Comparison of ENCODE assay signal across 8 cellular contexts in the genomic region with DNA sequence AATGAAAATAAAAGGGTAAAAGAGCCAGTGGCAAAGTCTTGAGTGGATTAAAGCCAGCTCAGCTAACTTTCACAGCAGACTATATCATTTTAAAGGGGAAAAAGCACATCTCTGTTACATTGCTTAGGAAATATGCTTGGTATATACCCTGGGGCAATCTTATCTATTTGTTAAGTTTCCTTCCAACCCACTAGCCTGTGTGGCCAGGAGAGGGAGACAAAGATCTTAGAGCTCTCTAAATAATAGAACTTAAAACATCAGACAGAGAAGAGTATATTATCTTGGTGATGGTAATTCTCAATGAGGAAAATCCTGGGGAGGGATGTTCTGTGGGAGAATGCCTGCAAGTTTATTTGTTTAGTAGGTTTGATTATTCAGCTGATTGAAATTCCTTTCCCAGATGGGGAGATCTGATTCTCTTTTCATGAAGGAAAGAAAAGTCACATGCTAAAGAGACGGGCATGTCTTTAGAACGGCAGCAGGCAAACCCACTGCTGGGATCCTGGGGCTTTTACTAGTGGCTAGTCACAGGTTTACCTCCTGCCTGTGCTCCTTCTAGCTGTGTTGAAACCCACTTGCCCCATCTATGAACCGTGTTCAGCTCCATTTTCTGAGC. TPM values are rescaled to one million over a fixed set of nuclear protein-coding genes. Genes with fewer than 3 reads are reported as not detected.
DNase-seq lines count a peak whose midpoint lies in the region; ATAC-seq and TF ChIP-seq lines count a peak whose summit lies in the region.

No MANE protein-coding gene starts in this region.

- CTCF ChIA-PET in CD4-positive, alpha-beta memory T cell (lab: Charles Lee; ENCODE audit: partially characterized antibody) = interaction anchor here (0.9 to 4.3 kb wide), 11 partner anchors 13 to 443 kb away, joined by 3 to 24 read pairs (median 4); no protein-coding TSS in a partner anchor
- CTCF ChIA-PET in activated CD4-positive, alpha-beta memory T cell treated with anti-CD3 and anti-CD28 coated beads for 36 hours (lab: Charles Lee) = interaction anchor here (0.6 to 2.2 kb wide), 14 partner anchors 12 to 1970 kb away, joined by 3 to 12 read pairs (median 4); no protein-coding TSS in a partner anchor

- H3K27me3 Mint-ChIP-seq in CD4-positive, alpha-beta memory T cell = peaks cover 6 to 11% of the 10 kb centered on the region in 2 donors
- no peaks in the 10 kb centered on the region; the same call in none of the 2 replicates for H3K27me3 Mint-ChIP-seq in H9 (ENCODE audit: low read depth)
- H3K27me3 Mint-ChIP-seq in activated CD4-positive, alpha-beta memory T cell treated with anti-CD3 and anti-CD28 coated beads for 36 hours = peaks cover 8% of the 10 kb centered on the region

- H4K20me1 ChIP-seq in H9 (ENCODE audit: control insufficient read depth, insufficient read depth, insufficient read length) = no peaks in the 10 kb centered on the region
- H4K20me1 ChIP-seq in osteoblast (ENCODE audit: insufficient read depth, low read length) = no peaks in the 10 kb centered on the region

- H3K23ac ChIP-seq in H9 (ENCODE audit: insufficient read length, low read depth, low read length) = no peak overlapping the region

- no peak overlapping the region for H2AK5ac ChIP-seq in H9 (ENCODE audit: insufficient read length, low read length)

- H3K4me2 ChIP-seq in H9 (ENCODE audit: insufficient read depth, insufficient read length, low read length) = no peak overlapping the region
- no peak overlapping the region for H3K4me2 ChIP-seq in osteoblast (ENCODE audit: insufficient read depth, low read length)

- H3K4me3 ChIP-seq in CD4-positive, alpha-beta memory T cell (ENCODE audit: low read length in 2 of 2) = no peak overlapping the region
- H3K4me3 ChIP-seq in fibroblast of mammary gland (ENCODE audit: control insufficient read depth, low read depth, low read length) = no peak overlapping the region
- no peak overlapping the region for H3K4me3 ChIP-seq in osteoblast (ENCODE audit: insufficient read depth, low read length)

- H3K23me2 ChIP-seq in H9 (ENCODE audit: insufficient read length, low read depth, low read length, poor library complexity, severe bottlenecking) = no peaks in the 10 kb centered on the region

- H2AFZ ChIP-seq in H9 (ENCODE audit: low read length) (no peak overlapping the region), osteoblast (ENCODE audit: low read length) (no peak overlapping the region)

- no peak overlapping the region for H3K14ac ChIP-seq in H9 (ENCODE audit: insufficient read depth, low read length)

- no peaks in the 10 kb centered on the region for H3K9me3 ChIP-seq in CD4-positive, alpha-beta memory T cell (ENCODE audit: control insufficient read depth in 1 of 2, low read length in 2 of 2)
- no peaks in the 10 kb centered on the region for H3K9me3 ChIP-seq in H9 (ENCODE audit: control insufficient read depth, low read depth, low read length)
- no peaks in the 10 kb centered on the region for H3K9me3 ChIP-seq in osteoblast (ENCODE audit: low read depth, low read length)

- H3K4me3 Mint-ChIP-seq in CD4-positive, alpha-beta memory T cell = no peak overlapping the region
- no peak overlapping the region for H3K4me3 Mint-ChIP-seq in H9
- H3K4me3 Mint-ChIP-seq in activated CD4-positive, alpha-beta memory T cell treated with anti-CD3 and anti-CD28 coated beads for 36 hours = no peak overlapping the region

- H3K79me1 ChIP-seq in H9 (ENCODE audit: insufficient read depth, low read depth, low read length, poor library complexity, severe bottlenecking) = no peaks in the 10 kb centered on the region

- POLR2A ChIA-PET in CD4-positive, alpha-beta memory T cell (lab: Charles Lee; ENCODE audit: partially characterized antibody) = no interaction called here
- POLR2A ChIA-PET in activated CD4-positive, alpha-beta memory T cell treated with anti-CD3 and anti-CD28 coated beads for 36 hours (lab: Charles Lee) = interaction anchor here (0.6 kb wide), 1 partner anchor 1709 kb away, joined by 4 read pairs; no protein-coding TSS in a partner anchor

- no peak overlapping the region for H3K9ac ChIP-seq in H9 (ENCODE audit: extremely low read depth, insufficient read length, low read length)

- no peaks in the 10 kb centered on the region for H3K36me3 Mint-ChIP-seq in CD4-positive, alpha-beta memory T cell
- H3K36me3 Mint-ChIP-seq in H9 (ENCODE audit: insufficient read depth in 1 of 3, low read depth in 3 of 3) = no peaks in the 10 kb centered on the region
- H3K36me3 Mint-ChIP-seq in activated CD4-positive, alpha-beta memory T cell treated with anti-CD3 and anti-CD28 coated beads for 36 hours = no peaks in the 10 kb centered on the region

- no peak overlapping the region for H2BK15ac ChIP-seq in H9 (ENCODE audit: low read depth, low read length)

- no peaks in the 10 kb centered on the region for H3K36me3 ChIP-seq in CD4-positive, alpha-beta memory T cell (ENCODE audit: insufficient read depth, low read length)
- no peaks in the 10 kb centered on the region for H3K36me3 ChIP-seq in osteoblast (ENCODE audit: insufficient read depth, low read length)

- no peaks in the 10 kb centered on the region for H3K27me3 ChIP-seq in CD4-positive, alpha-beta memory T cell (ENCODE audit: insufficient read depth, low read length)
- H3K27me3 ChIP-seq in H9 (ENCODE audit: insufficient read depth, low read length) (no peaks in the 10 kb centered on the region), osteoblast (ENCODE audit: insufficient read depth, low read length) (peaks cover 11% of the 10 kb centered on the region)

- no peak overlapping the region for H4K91ac ChIP-seq in H9 (ENCODE audit: insufficient read length, low read depth, low read length)

- no peak overlapping the region for H3K56ac ChIP-seq in H9 (ENCODE audit: insufficient read length, low read depth, low read length)

- no peak overlapping the region for H2BK5ac ChIP-seq in H9 (ENCODE audit: insufficient read length, low read length)

- H3K4ac ChIP-seq in H9 (ENCODE audit: low read depth, low read length) = no peak overlapping the region

- no peak for ATAC-seq in HG03460 (IDR thresholded peaks at IDR 0.05; ENCODE audit: unreplicated experiment)
- no peak for ATAC-seq in GM18505 (IDR thresholded peaks at IDR 0.05; ENCODE audit: unreplicated experiment)

- no peaks in the 10 kb centered on the region for H3K79me2 ChIP-seq in H9 (ENCODE audit: insufficient read depth, low read length)
- no peaks in the 10 kb centered on the region for H3K79me2 ChIP-seq in osteoblast (ENCODE audit: insufficient read depth, low read length)

- H3K27ac ChIP-seq in CD4-positive, alpha-beta memory T cell (ENCODE audit: low read depth, low read length) = no peak overlapping the region
- H3K27ac ChIP-seq in H9 (ENCODE audit: insufficient read length, low read depth, low read length) = no peak overlapping the region
- no peak overlapping the region for H3K27ac ChIP-seq in osteoblast (ENCODE audit: low read depth, low read length)

- H3K4me1 Mint-ChIP-seq in CD4-positive, alpha-beta memory T cell = no peaks in the 10 kb centered on the region
- H3K4me1 Mint-ChIP-seq in H9 = peaks cover 6 to 7% of the 10 kb centered on the region in 2 experiments
- H3K4me1 Mint-ChIP-seq in activated CD4-positive, alpha-beta memory T cell treated with anti-CD3 and anti-CD28 coated beads for 36 hours (ENCODE audit: low read depth) = no peaks in the 10 kb centered on the region

- H2BK12ac ChIP-seq in H9 (ENCODE audit: insufficient read length, low read depth, low read length) = no peak overlapping the region

- no peak overlapping the region for H3T11ph ChIP-seq in H9 (ENCODE audit: low read length)

- TF ChIP-seq POLR2A in GM18505 (IDR thresholded peaks at IDR 0.05; ENCODE audit: borderline replicate concordance, extremely low read depth, insufficient read depth, insufficient read length) = no peak

- intact Hi-C loops in CD4-positive, alpha-beta memory T cell (cut with micrococcal nuclease) = loop anchor here (1.0 kb wide), 1 partner anchor 263 kb away; no protein-coding TSS in a partner anchor
- intact Hi-C loops in activated CD4-positive, alpha-beta memory T cell treated with anti-CD3 and anti-CD28 coated beads for 36 hours (cut with micrococcal nuclease) = no loop called here

- H2BK20ac ChIP-seq in H9 (ENCODE audit: low read depth, low read length, poor library complexity, severe bottlenecking) = no peak overlapping the region

- H4K8ac ChIP-seq in H9 (replicated peaks; ENCODE audit: insufficient read length, low read depth, low read length) = no peak overlapping the region

- no CpG with 5 or more reads among the region's 3 CpGs for WGBS in H9 (ENCODE audit: extremely low coverage, insufficient read length, low lambda C conversion rate)

- H2BK120ac ChIP-seq in H9 (ENCODE audit: low read depth, low read length, poor library complexity, severe bottlenecking) = no peak overlapping the region

- TF ChIP-seq CTCF in H9 (conservative IDR thresholded peaks at IDR 0.05) = peak; percentile 84
- peak; percentile 86 for TF ChIP-seq CTCF in fibroblast of mammary gland (conservative IDR thresholded peaks at IDR 0.05; ENCODE audit: control insufficient read depth, insufficient read depth, low read depth, low read length)
- peak; percentile 89 for TF ChIP-seq CTCF in osteoblast (IDR thresholded peaks at IDR 0.05; ENCODE audit: extremely low read depth, low read depth, low read length)

- H3K4me1 ChIP-seq in CD4-positive, alpha-beta memory T cell (ENCODE audit: insufficient read depth, low read length) = no peaks in the 10 kb centered on the region
- H3K4me1 ChIP-seq in H9 (ENCODE audit: insufficient read depth, low read length) (no peaks in the 10 kb centered on the region), osteoblast (ENCODE audit: insufficient read depth, low read length) (no peaks in the 10 kb centered on the region)

- no peaks in the 10 kb centered on the region for H3K9me3 Mint-ChIP-seq in CD4-positive, alpha-beta memory T cell
- no peaks in the 10 kb centered on the region for H3K9me3 Mint-ChIP-seq in H9
- no peaks in the 10 kb centered on the region for H3K9me3 Mint-ChIP-seq in activated CD4-positive, alpha-beta memory T cell treated with anti-CD3 and anti-CD28 coated beads for 36 hours

- no peak overlapping the region for H3K18ac ChIP-seq in H9 (ENCODE audit: insufficient read length, low read depth, low read length)

- no peak overlapping the region for H4K5ac ChIP-seq in H9 (ENCODE audit: insufficient read length, low read depth, low read length)

- H3K27ac Mint-ChIP-seq in CD4-positive, alpha-beta memory T cell = no peak overlapping the region
- no peak overlapping the region for H3K27ac Mint-ChIP-seq in H9
- no peak overlapping the region for H3K27ac Mint-ChIP-seq in activated CD4-positive, alpha-beta memory T cell treated with anti-CD3 and anti-CD28 coated beads for 36 hours

- DNase-seq in CD4-positive, alpha-beta memory T cell = peak; percentile 24 to 53 (median 34)
- DNase-seq in H9 (peak; percentile 50), NCI-H446 (lab: John Stamatoyannopoulos, UW) (peak; percentile 61 to 70), fibroblast of mammary gland (ENCODE audit: low read depth) (peak; percentile 67), osteoblast (ENCODE audit: insufficient read length, low spot score, missing footprints) (peak; percentile 81)
- peak; percentile 43 for DNase-seq in activated CD4-positive, alpha-beta memory T cell treated with anti-CD3 and anti-CD28 coated beads for 36 hours

RNA-seq across cellular contexts. Expression of a gene that starts 3.6 kb away (rescaled TPM):
- not detected for total RNA-seq in CD4-positive, alpha-beta memory T cell
- polyA plus RNA-seq in CD4-positive, alpha-beta memory T cell = under 1 TPM; 0.29 to 0.63 TPM
- total RNA-seq in H9 (2021) (0.29 TPM in 1 of 2 replicates, not detected in the other), osteoblast (not detected in 2 replicates)
- total RNA-seq in activated CD4-positive, alpha-beta memory T cell treated with anti-CD3 and anti-CD28 coated beads for 36 hours = not detected

RNA-seq across cellular contexts. Expression of a gene that starts 7.9 kb away (rescaled TPM):
- total RNA-seq in CD4-positive, alpha-beta memory T cell = 10 to 100 TPM in 1 of 2 experiments, 1 to 10 TPM in 1; 8.4 to 12.1 TPM
- polyA plus RNA-seq in CD4-positive, alpha-beta memory T cell = 10 to 100 TPM in 1 of 2 donors, 1 to 10 TPM in 1; 4.9 to 18.5 TPM
- 0.66 and 2.3 TPM in 2 replicates for total RNA-seq in H9 (2021)
- total RNA-seq in activated CD4-positive, alpha-beta memory T cell treated with anti-CD3 and anti-CD28 coated beads for 36 hours = 10 to 100 TPM; 14.5 to 15.6 TPM
- total RNA-seq in osteoblast = 8.0 and 18.5 TPM in 2 replicates

RNA-seq across cellular contexts. Expression of a gene that starts 56.3 kb away (rescaled TPM):
- not detected for total RNA-seq in CD4-positive, alpha-beta memory T cell
- polyA plus RNA-seq in CD4-positive, alpha-beta memory T cell = not detected
- not detected in 2 replicates for total RNA-seq in H9 (2021)
- not detected for total RNA-seq in activated CD4-positive, alpha-beta memory T cell treated with anti-CD3 and anti-CD28 coated beads for 36 hours
- total RNA-seq in osteoblast = 0.29 TPM in 1 of 2 replicates, not detected in the other
